Comparison of ENCODE assay signal across 15 cellular contexts in genomic region chr7:30921540-30921930, GRCh38. TPM values are rescaled to one million over a fixed set of nuclear protein-coding genes. Genes with fewer than 3 reads are reported as not detected.
A peak's percentile ranks its signal among the peaks of the same experiment; 100 is the strongest.
DNase-seq lines count a peak whose midpoint lies in the region; ATAC-seq, FAIRE-seq and TF ChIP-seq lines count a peak whose summit lies in the region.
"Had no signal": no experiment of that assay in that cellular context is flagged by ENCODE, and none has a peak within 500 bp of the region (broad histone marks: within the 10 kb centered on the region; RNA-seq: fewer than 3 reads in every experiment).

No MANE protein-coding gene starts in this region.

- CTCF ChIA-PET in activated CD4-positive, alpha-beta T cell treated with anti-CD3 and anti-CD28 coated beads, Interleukin-2, amount 10 ng/mL, durations not matched to agents 7 days and 5 days (lab: Charles Lee) = interaction anchor here (2.9 kb wide), 1 partner anchor 10 kb away, joined by 9 read pairs; no protein-coding TSS in a partner anchor

- H3K9me3 Mint-ChIP-seq in activated CD4-positive, alpha-beta T cell treated with anti-CD3 and anti-CD28 coated beads, Interleukin-2, amount 10 ng/mL, durations not matched to agents 7 days and 5 days = no peaks in the 10 kb centered on the region

- no peaks in the 10 kb centered on the region for H3K27me3 Mint-ChIP-seq in activated CD4-positive, alpha-beta T cell treated with anti-CD3 and anti-CD28 coated beads, Interleukin-2, amount 10 ng/mL, durations not matched to agents 7 days and 5 days
- H3K27me3 Mint-ChIP-seq: naive thymus-derived CD4-positive, alpha-beta T cell had no signal

- TF ChIP-seq POLR2A in gastroesophageal sphincter (IDR thresholded peaks at IDR 0.05) = no peak
- no peak for TF ChIP-seq POLR2A in ovary (IDR thresholded peaks at IDR 0.05)
- TF ChIP-seq POLR2A in uterus (IDR thresholded peaks at IDR 0.05) = no peak

- intact Hi-C loops in left cardiac atrium (cut with DNase I) = no loop called here
- intact Hi-C loops in ovary (cut with DNase I) = no loop called here
- intact Hi-C loops in uterus (cut with DNase I; ENCODE audit: low total_unique reads) = no loop called here

- no peak overlapping the region for H3K27ac Mint-ChIP-seq in activated CD4-positive, alpha-beta T cell treated with anti-CD3 and anti-CD28 coated beads, Interleukin-2, amount 10 ng/mL, durations not matched to agents 7 days and 5 days
- H3K27ac Mint-ChIP-seq: naive thymus-derived CD4-positive, alpha-beta T cell had no signal

- FAIRE-seq in urothelium cell line (lab: Jason Lieb, UNC) = no peak

- TF ChIP-seq EP300 in gastroesophageal sphincter (IDR thresholded peaks at IDR 0.05) = no peak
- no peak for TF ChIP-seq EP300 in ovary (IDR thresholded peaks at IDR 0.05)

- H3K27me3 ChIP-seq in cardiac muscle cell (no peaks in the 10 kb centered on the region), gastroesophageal sphincter (no peaks in the 10 kb centered on the region), ovary (no peaks in the 10 kb centered on the region), uterus (no peaks in the 10 kb centered on the region), GM23248 (replicated peaks; ENCODE audit: insufficient read depth) (no peaks in the 10 kb centered on the region)
- H3K27me3 ChIP-seq: foreskin keratinocyte, testis had no signal

- H3K9ac ChIP-seq in GM23248 = no peak overlapping the region

- H2AFZ ChIP-seq in GM23248 = no peak overlapping the region

- no peak for TF ChIP-seq CTCF in cardiac muscle cell (IDR thresholded peaks at IDR 0.05; ENCODE audit: low read depth, low read length)
- no peak for TF ChIP-seq CTCF in gastroesophageal sphincter (IDR thresholded peaks at IDR 0.05)
- TF ChIP-seq CTCF in ovary (IDR thresholded peaks at IDR 0.05) = no peak
- no peak for TF ChIP-seq CTCF in uterus (IDR thresholded peaks at IDR 0.05)

- 14 to 49% methylated on average over 1 to 3 of the region's 5 CpGs for WGBS in gastroesophageal sphincter (ENCODE audit: low coverage in 1 of 2), 2 donors
- WGBS in ovary, 3 donors = 66 to 85% (median 77%) methylated on average over 5 of the region's 5 CpGs
- 60 to 72% methylated on average over 5 of the region's 5 CpGs for WGBS in GM23248 (ENCODE audit: low coverage in 1 of 2, low lambda C conversion rate in 2 of 2, missing lambda C conversion rate in 2 of 2), 2 experiments

- POLR2A ChIA-PET in activated CD4-positive, alpha-beta T cell treated with anti-CD3 and anti-CD28 coated beads, Interleukin-2, amount 10 ng/mL, durations not matched to agents 7 days and 5 days (lab: Charles Lee) = no interaction called here

- in situ Hi-C loops in GM23248 (cut with MboI) = no loop called here

- H3K9me3 ChIP-seq in cardiac muscle cell (ENCODE audit: low read depth) (no peaks in the 10 kb centered on the region), gastroesophageal sphincter (no peaks in the 10 kb centered on the region), ovary (no peaks in the 10 kb centered on the region), uterus (no peaks in the 10 kb centered on the region), GM23248 (ENCODE audit: low read depth) (no peaks in the 10 kb centered on the region)
- H3K9me3 ChIP-seq: testis had no signal

- H3K4me3 ChIP-seq in cardiac muscle cell = no peak overlapping the region
- H3K4me3 ChIP-seq in gastroesophageal sphincter = no peak overlapping the region
- H3K4me3 ChIP-seq in ovary = no peak overlapping the region
- H3K4me3 ChIP-seq in uterus = no peak overlapping the region
- no peak overlapping the region for H3K4me3 ChIP-seq in GM23248
- H3K4me3 ChIP-seq: testis had no signal

- no peaks in the 10 kb centered on the region for H3K36me3 Mint-ChIP-seq in activated CD4-positive, alpha-beta T cell treated with anti-CD3 and anti-CD28 coated beads, Interleukin-2, amount 10 ng/mL, durations not matched to agents 7 days and 5 days (ENCODE audit: low read depth)
- H3K36me3 Mint-ChIP-seq: naive thymus-derived CD4-positive, alpha-beta T cell had no signal

- no peak overlapping the region for H3K4me2 ChIP-seq in GM23248 (ENCODE audit: unreplicated experiment)

- H3K4me3 Mint-ChIP-seq in activated CD4-positive, alpha-beta T cell treated with anti-CD3 and anti-CD28 coated beads, Interleukin-2, amount 10 ng/mL, durations not matched to agents 7 days and 5 days = no peak overlapping the region
- H3K4me3 Mint-ChIP-seq: naive thymus-derived CD4-positive, alpha-beta T cell had no signal

- H3K27ac ChIP-seq in cardiac muscle cell (peak overlapping the region; percentile 85), gastroesophageal sphincter (peak overlapping the region; percentile 43 to 88 (median 86)), ovary (no peak overlapping the region), uterus (peak overlapping the region; percentile 20 to 53), GM23248 (no peak overlapping the region)
- H3K27ac ChIP-seq: foreskin keratinocyte, testis had no signal

- ATAC-seq in left cardiac atrium (no peak), gastroesophageal sphincter (no peak)
- ATAC-seq: naive thymus-derived CD4-positive, alpha-beta T cell had no signal

- no peak for DNase-seq in cardiac muscle cell (ENCODE audit: low read depth in 1 of 2, low spot score in 1 of 2)
- DNase-seq in left cardiac atrium = no peak
- peak in 3 of 5 donors; percentile 2 to 5 (median 5) for DNase-seq in ovary
- DNase-seq in uterus = no peak
- no peak for DNase-seq in GM23248
- DNase-seq in activated CD4-positive, alpha-beta T cell treated with anti-CD3 and anti-CD28 coated beads, Interleukin-2, amount 10 ng/mL, durations not matched to agents 7 days and 5 days = no peak
- DNase-seq in urothelium cell line (ENCODE audit: low spot score) = no peak
- DNase-seq: amniotic stem cell; DMS 273 treated with DMSO at 0.1 percent for 48 hours; naive thymus-derived CD4-positive, alpha-beta T cell; testis had no signal

- H3K36me3 ChIP-seq in cardiac muscle cell (no peaks in the 10 kb centered on the region), gastroesophageal sphincter (peaks cover 0 to 49% of the 10 kb centered on the region in 2 donors), ovary (no peaks in the 10 kb centered on the region), uterus (no peaks in the 10 kb centered on the region), GM23248 (ENCODE audit: low read depth) (no peaks in the 10 kb centered on the region)

- no peaks in the 10 kb centered on the region for H3K4me1 Mint-ChIP-seq in activated CD4-positive, alpha-beta T cell treated with anti-CD3 and anti-CD28 coated beads, Interleukin-2, amount 10 ng/mL, durations not matched to agents 7 days and 5 days

- H3K9me2 ChIP-seq in GM23248 (ENCODE audit: insufficient read depth) = no peaks in the 10 kb centered on the region

- 0 out of 2 replicates have a peak, but pooled peaks cover 3% of the 10 kb centered on the region for H3F3A ChIP-seq in GM23248 (ENCODE audit: insufficient read depth)

- peaks cover 70% of the 10 kb centered on the region for H3K4me1 ChIP-seq in cardiac muscle cell (ENCODE audit: low read depth)
- peaks cover 0 to 61% (median 39%) of the 10 kb centered on the region in 3 donors for H3K4me1 ChIP-seq in gastroesophageal sphincter
- H3K4me1 ChIP-seq in ovary (ENCODE audit: insufficient read depth) = no peaks in the 10 kb centered on the region
- H3K4me1 ChIP-seq in uterus = peaks cover 0 to 6% of the 10 kb centered on the region in 2 donors
- H3K4me1 ChIP-seq in GM23248 (ENCODE audit: insufficient read depth) = peaks cover 11% of the 10 kb centered on the region; the same call in 1 of the 2 replicates
- H3K4me1 ChIP-seq: foreskin keratinocyte, testis had no signal

- no peaks in the 10 kb centered on the region for H4K20me1 ChIP-seq in GM23248 (ENCODE audit: insufficient read depth)

- no peaks in the 10 kb centered on the region for H3K79me2 ChIP-seq in GM23248 (ENCODE audit: insufficient read depth)

RNA-seq across cellular contexts. Expression of gene AQP1, which starts 9.9 kb away (rescaled TPM):
- total RNA-seq in cardiac muscle cell = 35.6 and 63.9 TPM in 2 replicates
- 33.3 and 51.1 TPM in 2 replicates for polyA plus RNA-seq in cardiac muscle cell
- total RNA-seq in left cardiac atrium = 100 to 1,000 TPM; 244 to 352 TPM
- 100 to 1,000 TPM; 439 to 589 (median 503) TPM for total RNA-seq in gastroesophageal sphincter
- total RNA-seq in ovary = 100 to 1,000 TPM in 1 of 7 donors, 10 to 100 TPM in 6; 10.2 to 114 (median 47.0) TPM
- polyA plus RNA-seq in ovary = 100 to 1,000 TPM in 1 of 2 donors, 10 to 100 TPM in 1; 91.0 to 151 TPM
- total RNA-seq in uterus = 100 to 1,000 TPM in 3 of 4 donors, 10 to 100 TPM in 1; 69.6 to 477 (median 370) TPM
- 0.54 and 1.1 TPM in 2 replicates for total RNA-seq in GM23248 (2014; rRNA removed; shearing (Covaris generic))
- polyA plus RNA-seq in GM23248 (2016; fragmentation: Nextera tagmentation; extraction: Ambion mirVana) = 0.33 and 0.34 TPM in 2 replicates
- total RNA-seq in activated CD4-positive, alpha-beta T cell treated with anti-CD3 and anti-CD28 coated beads, Interleukin-2, amount 10 ng/mL, durations not matched to agents 7 days and 5 days = under 1 TPM; 0.12 to 0.21 TPM
- total RNA-seq: foreskin keratinocyte had no signal

RNA-seq across cellular contexts. Expression of gene GHRHR, which starts 42.2 kb away (rescaled TPM):
- total RNA-seq in cardiac muscle cell (not detected in 2 replicates), left cardiac atrium (not detected), gastroesophageal sphincter (not detected), ovary (not detected), uterus (not detected)
- polyA plus RNA-seq in cardiac muscle cell (not detected in 2 replicates), ovary (not detected), GM23248 (2016; fragmentation: Nextera tagmentation; extraction: Ambion mirVana) (not detected in 2 replicates)
- total RNA-seq in GM23248 (2014; rRNA removed; shearing (Covaris generic)) = not detected in 2 replicates
- total RNA-seq in activated CD4-positive, alpha-beta T cell treated with anti-CD3 and anti-CD28 coated beads, Interleukin-2, amount 10 ng/mL, durations not matched to agents 7 days and 5 days = not detected
- total RNA-seq: dermis microvascular lymphatic vessel endothelial cell; foreskin keratinocyte; M059J; naive thymus-derived CD4-positive, alpha-beta T cell had no signal
- polyA plus RNA-seq: foreskin keratinocyte; naive thymus-derived CD4-positive, alpha-beta T cell had no signal

Comparison
In these comparisons a context has a peak if more than half of its experiments do, and no peak if none do; other contexts are left out.
1. DNase-seq: peak in ovary (3 of 5); none in cardiac muscle cell (0 of 2), left cardiac atrium (single experiment), uterus (0 of 2), GM23248 (single experiment), activated CD4-positive, alpha-beta T cell treated with anti-CD3 and anti-CD28 coated beads, Interleukin-2, amount 10 ng/mL, durations not matched to agents 7 days and 5 days (single experiment) and urothelium cell line (single experiment).
2. H3K27ac ChIP-seq: peak in cardiac muscle cell (single experiment), gastroesophageal sphincter (4 of 4) and uterus (2 of 2); none in ovary (0 of 2) and GM23248 (single experiment).